8 cellular contexts compared by ENCODE assay signal in the genomic region with DNA sequence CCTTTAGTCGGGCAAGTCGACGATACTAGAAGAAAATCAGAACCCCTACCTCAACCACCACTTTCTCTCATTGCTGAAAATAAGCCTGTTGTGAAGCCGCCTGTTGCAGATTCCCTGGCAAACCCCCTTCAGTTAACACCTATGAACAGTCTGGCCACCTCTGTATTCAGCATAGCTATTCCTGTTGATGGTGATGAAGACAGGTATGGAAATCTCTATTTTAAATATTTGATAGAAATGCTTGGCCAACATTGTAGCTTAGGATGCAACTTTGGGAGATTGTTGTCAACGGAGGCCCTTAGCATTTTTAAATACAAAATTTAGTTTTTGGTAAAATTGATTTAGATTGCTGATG. TPM values are rescaled to one million over a fixed set of nuclear protein-coding genes. Genes with fewer than 3 reads are reported as not detected.
DNase-seq lines count a peak whose midpoint lies in the region; ATAC-seq and TF ChIP-seq lines count a peak whose summit lies in the region.

No MANE protein-coding gene starts in this region.

- H3K27me3 ChIP-seq in ACC112 (ENCODE audit: insufficient read depth, low read length) (no peaks in the 10 kb centered on the region), HL-60 (ENCODE audit: insufficient read depth, poor library complexity, severe bottlenecking) (no peaks in the 10 kb centered on the region), breast epithelium (no peaks in the 10 kb centered on the region), mucosa of rectum (ENCODE audit: control insufficient read depth in 2 of 2, insufficient read depth in 2 of 2, low read length in 2 of 2) (no peaks in the 10 kb centered on the region)

- ATAC-seq in HG03135 (IDR thresholded peaks at IDR 0.05; ENCODE audit: unreplicated experiment), result no peak

- no peak for TF ChIP-seq POLR2A in breast epithelium (IDR thresholded peaks at IDR 0.05)

- H3K79me2 ChIP-seq in ACC112 (ENCODE audit: control insufficient read depth, insufficient read depth, low read length, unreplicated experiment), result peaks cover 79% of the 10 kb centered on the region

- peak overlapping the region; percentile 99 to 100 for H3K9ac ChIP-seq in mucosa of rectum (ENCODE audit: low read depth in 1 of 2, low read length in 2 of 2)

- H3K9me3 ChIP-seq in breast epithelium (no peaks in the 10 kb centered on the region), mucosa of rectum (ENCODE audit: control insufficient read depth in 2 of 2, low read length in 2 of 2) (no peaks in the 10 kb centered on the region)

- H3K27ac ChIP-seq in ACC112 (ENCODE audit: low read depth, low read length) (no peak overlapping the region), HL-60 (replicated peaks) (no peak overlapping the region), breast epithelium (peak overlapping the region; percentile 100), mucosa of rectum (ENCODE audit: low read depth in 2 of 2, low read length in 2 of 2) (peak overlapping the region in 1 of 2 donors; percentile 99)

- H3K36me3 ChIP-seq in ACC112 (ENCODE audit: insufficient read depth, low read length) (peaks cover 20% of the 10 kb centered on the region; the same call in 1 of the 2 replicates), breast epithelium (no peaks in the 10 kb centered on the region), mucosa of rectum (ENCODE audit: control insufficient read depth in 2 of 2, insufficient read depth in 2 of 2, low read length in 2 of 2) (no peaks in the 10 kb centered on the region)

- H3K4me1 ChIP-seq in ACC112 (ENCODE audit: control insufficient read depth, insufficient read depth, low read length, unreplicated experiment) (peaks cover 28% of the 10 kb centered on the region), breast epithelium (no peaks in the 10 kb centered on the region), mucosa of rectum (ENCODE audit: control insufficient read depth in 2 of 2, insufficient read depth in 2 of 2, low read length in 2 of 2) (peaks cover 0 to 36% of the 10 kb centered on the region in 2 donors)

- peak overlapping the region; percentile 90 for H3K4me3 ChIP-seq in ACC112 (ENCODE audit: low read depth, low read length)
- H3K4me3 ChIP-seq in HL-60 (replicated peaks; ENCODE audit: insufficient read depth, low read length), result peak overlapping the region; percentile 80
- peak overlapping the region; percentile 85 to 98 (median 92) for H3K4me3 ChIP-seq in breast epithelium
- H3K4me3 ChIP-seq in mucosa of rectum (ENCODE audit: low read length in 2 of 2), result peak overlapping the region; percentile 98 to 99

- intact Hi-C loops in breast epithelium (cut with DNase I; ENCODE audit: low total_unique reads), result no loop called here

- no peak for TF ChIP-seq CTCF in HL-60 (IDR thresholded peaks at IDR 0.05; ENCODE audit: insufficient read depth, low read length)
- no peak for TF ChIP-seq CTCF in breast epithelium (IDR thresholded peaks at IDR 0.05)

- no peak overlapping the region for H2AFZ ChIP-seq in ACC112 (ENCODE audit: low read length, unreplicated experiment)

- DNase-seq in HL-60 (ENCODE audit: low read depth in 1 of 2, low spot score in 1 of 2) (no peak), breast epithelium (ENCODE audit: low spot score in 2 of 2) (no peak), kidney tubule cell (ENCODE audit: low spot score) (no peak), MV-4-11 (lab: John Stamatoyannopoulos, UW) (no peak), occipital lobe (lab: John Stamatoyannopoulos, UW) (no peak)

RNA-seq across cellular contexts. Expression of gene TSC22D2, which starts 3.0 kb away (rescaled TPM):
- total RNA-seq in breast epithelium (10 to 100 TPM; 12.1 to 19.8 (median 16.5) TPM), occipital lobe (22.0 TPM)

Comparison
In these comparisons a context has a peak if more than half of its experiments do, and no peak if none do; other contexts are left out.
1. H3K27ac ChIP-seq: peak in breast epithelium (2 of 2); none in ACC112 (single experiment) and HL-60 (single experiment).
2. Peak in every context shown above with its lines, with median percentiles within 50 percentile points of each other: H3K4me3 ChIP-seq.